Comparison of ENCODE assay signal across 8 cellular contexts in genomic region chr5:91189480-91190332, GRCh38.
DNase-seq lines count a peak whose midpoint lies in the region; ATAC-seq and TF ChIP-seq lines count a peak whose summit lies in the region.

No MANE protein-coding gene starts in this region.

- H3K27me3 ChIP-seq in upper lobe of right lung, result no peaks in the 10 kb centered on the region

- intact Hi-C loops in lower leg skin (cut with DNase I; ENCODE audit: low total_unique reads), result no loop called here
- intact Hi-C loops in upper lobe of right lung (cut with DNase I), result no loop called here
- intact Hi-C loops in activated T-helper 2 cell treated with anti-CD3 and anti-CD28 coated beads, Interferon-gamma antibody, Interleukin-2, Interleukin-4, amounts not matched to agents 10 μg/mL and 5 μg/mL and 100 μg/mL, durations not matched to agents 14 hours and 24 hours and 36 hours (cut with micrococcal nuclease), result no loop called here

- H3K9me3 ChIP-seq in upper lobe of right lung, result no peaks in the 10 kb centered on the region

- no peak for TF ChIP-seq CTCF in astrocyte of the cerebellum (IDR thresholded peaks at IDR 0.05; ENCODE audit: low read depth, low read length, missing control alignments)
- no peak for TF ChIP-seq CTCF in lower leg skin (IDR thresholded peaks at IDR 0.05)
- no peak for TF ChIP-seq CTCF in upper lobe of right lung (IDR thresholded peaks at IDR 0.05)

- no peak overlapping the region for H3K27ac Mint-ChIP-seq in activated naive CD8-positive, alpha-beta T cell treated with anti-CD3 and anti-CD28 coated beads for 36 hours
- no peak overlapping the region for H3K27ac Mint-ChIP-seq in activated T-helper 2 cell treated with anti-CD3 and anti-CD28 coated beads, Interferon-gamma antibody, Interleukin-2, Interleukin-4, amounts not matched to agents 10 μg/mL and 5 μg/mL and 100 μg/mL, durations not matched to agents 14 hours and 24 hours and 36 hours

- H3K4me1 Mint-ChIP-seq in activated naive CD8-positive, alpha-beta T cell treated with anti-CD3 and anti-CD28 coated beads for 36 hours, result peaks cover 2% of the 10 kb centered on the region
- peaks cover 8% of the 10 kb centered on the region for H3K4me1 Mint-ChIP-seq in activated T-helper 2 cell treated with anti-CD3 and anti-CD28 coated beads, Interferon-gamma antibody, Interleukin-2, Interleukin-4, amounts not matched to agents 10 μg/mL and 5 μg/mL and 100 μg/mL, durations not matched to agents 14 hours and 24 hours and 36 hours (ENCODE audit: low read depth)

- peak; percentile 60 for ATAC-seq in upper lobe of right lung

- H3K9me3 Mint-ChIP-seq in activated naive CD8-positive, alpha-beta T cell treated with anti-CD3 and anti-CD28 coated beads for 36 hours, result no peaks in the 10 kb centered on the region
- no peaks in the 10 kb centered on the region for H3K9me3 Mint-ChIP-seq in activated T-helper 2 cell treated with anti-CD3 and anti-CD28 coated beads, Interferon-gamma antibody, Interleukin-2, Interleukin-4, amounts not matched to agents 10 μg/mL and 5 μg/mL and 100 μg/mL, durations not matched to agents 14 hours and 24 hours and 36 hours

- no peaks in the 10 kb centered on the region for H3K36me3 ChIP-seq in upper lobe of right lung

- 19 to 33% methylated on average over 8 of the region's 8 CpGs for WGBS in lower leg skin, 2 donors

- H3K4me1 ChIP-seq in upper lobe of right lung, result peaks cover 14% of the 10 kb centered on the region

- DNase-seq in HCEC 1CT, result peak; percentile 27
- peak; percentile 84 for DNase-seq in astrocyte of the cerebellum (ENCODE audit: low read depth)
- peak; percentile 65 to 86 for DNase-seq in lower leg skin (ENCODE audit: low spot score in 2 of 2)
- no peak for DNase-seq in upper lobe of right lung
- DNase-seq in ecto neural progenitor cell (ENCODE audit: low spot score), result no peak
- no peak for DNase-seq in activated naive CD8-positive, alpha-beta T cell treated with anti-CD3 and anti-CD28 coated beads for 36 hours
- no peak for DNase-seq in NCI-H1105 treated with DMSO at 0.1 percent for 48 hours (lab: John Stamatoyannopoulos, UW)
- DNase-seq in activated T-helper 2 cell treated with anti-CD3 and anti-CD28 coated beads, Interferon-gamma antibody, Interleukin-2, Interleukin-4, amounts not matched to agents 10 μg/mL and 5 μg/mL and 100 μg/mL, durations not matched to agents 14 hours and 24 hours and 36 hours (ENCODE audit: low spot score), result no peak

- H3K4me3 ChIP-seq in astrocyte of the cerebellum (ENCODE audit: low read depth, low read length) (no peak overlapping the region), lower leg skin (ENCODE audit: low read depth, poor library complexity, severe bottlenecking) (no peak overlapping the region), upper lobe of right lung (peak overlapping the region; percentile 13)

- H3K36me3 Mint-ChIP-seq in activated naive CD8-positive, alpha-beta T cell treated with anti-CD3 and anti-CD28 coated beads for 36 hours, result no peaks in the 10 kb centered on the region
- H3K36me3 Mint-ChIP-seq in activated T-helper 2 cell treated with anti-CD3 and anti-CD28 coated beads, Interferon-gamma antibody, Interleukin-2, Interleukin-4, amounts not matched to agents 10 μg/mL and 5 μg/mL and 100 μg/mL, durations not matched to agents 14 hours and 24 hours and 36 hours (ENCODE audit: low read depth), result no peaks in the 10 kb centered on the region

- TF ChIP-seq POLR2A in lower leg skin (IDR thresholded peaks at IDR 0.05), result no peak

- H3K27ac ChIP-seq in upper lobe of right lung, result peak overlapping the region; percentile 67

- peaks cover 22% of the 10 kb centered on the region for H3K27me3 Mint-ChIP-seq in activated naive CD8-positive, alpha-beta T cell treated with anti-CD3 and anti-CD28 coated beads for 36 hours
- H3K27me3 Mint-ChIP-seq in activated T-helper 2 cell treated with anti-CD3 and anti-CD28 coated beads, Interferon-gamma antibody, Interleukin-2, Interleukin-4, amounts not matched to agents 10 μg/mL and 5 μg/mL and 100 μg/mL, durations not matched to agents 14 hours and 24 hours and 36 hours (ENCODE audit: low read depth), result peaks cover 16% of the 10 kb centered on the region

- in situ Hi-C loops in astrocyte of the cerebellum (cut with HindIII; ENCODE audit: low sequenced_read_pairs), result no loop called here

- no peak overlapping the region for H3K4me3 Mint-ChIP-seq in activated naive CD8-positive, alpha-beta T cell treated with anti-CD3 and anti-CD28 coated beads for 36 hours
- no peak overlapping the region for H3K4me3 Mint-ChIP-seq in activated T-helper 2 cell treated with anti-CD3 and anti-CD28 coated beads, Interferon-gamma antibody, Interleukin-2, Interleukin-4, amounts not matched to agents 10 μg/mL and 5 μg/mL and 100 μg/mL, durations not matched to agents 14 hours and 24 hours and 36 hours (ENCODE audit: low read depth)

Comparison
In these comparisons a context has a peak if more than half of its experiments do, and no peak if none do; other contexts are left out.
1. DNase-seq: peak in HCEC 1CT (single experiment), astrocyte of the cerebellum (single experiment) and lower leg skin (2 of 2); none in upper lobe of right lung (single experiment), ecto neural progenitor cell (single experiment), activated naive CD8-positive, alpha-beta T cell treated with anti-CD3 and anti-CD28 coated beads for 36 hours (single experiment), NCI-H1105 treated with DMSO at 0.1 percent for 48 hours (single experiment) and activated T-helper 2 cell treated with anti-CD3 and anti-CD28 coated beads, Interferon-gamma antibody, Interleukin-2, Interleukin-4, amounts not matched to agents 10 μg/mL and 5 μg/mL and 100 μg/mL, durations not matched to agents 14 hours and 24 hours and 36 hours (single experiment).